17 cellular contexts compared by ENCODE assay signal in genomic region chr12:92063641-92064040, GRCh38.
DNase-seq lines count a peak whose midpoint lies in the region; ATAC-seq, FAIRE-seq and TF ChIP-seq lines count a peak whose summit lies in the region.
"Had no signal": no experiment of that assay in that cellular context is flagged by ENCODE, and none has a peak within 500 bp of the region (broad histone marks: within the 10 kb centered on the region; RNA-seq: fewer than 3 reads in every experiment).

No MANE protein-coding gene starts in this region.

- H3K36me3 ChIP-seq in astrocyte (ENCODE audit: insufficient read depth, low read length): no peaks in the 10 kb centered on the region
- no peaks in the 10 kb centered on the region for H3K36me3 ChIP-seq in HepG2 (replicated peaks in 1 of 2; ENCODE audit: control insufficient read depth in 1 of 2, insufficient read depth in 2 of 2, low read length in 2 of 2)
- H3K36me3 ChIP-seq: adrenal gland, suprapubic skin had no signal

- H3K4me3 Mint-ChIP-seq in activated naive CD4-positive, alpha-beta T cell treated with anti-CD3 and anti-CD28 coated beads, Interleukin-2, amount 50 U/mL, for 24 hours: no peak overlapping the region
- H3K4me3 Mint-ChIP-seq in astrocyte (ENCODE audit: unreplicated experiment): no peak overlapping the region
- H3K4me3 Mint-ChIP-seq in endothelial cell (ENCODE audit: unreplicated experiment): no peak overlapping the region
- H3K4me3 Mint-ChIP-seq: dendritic cell treated with granulocyte-macrophage colony-stimulating factor and Interleukin-4, amounts not matched to agents 40 ng/mL and 50 ng/mL, for 4 days had no signal

- intact Hi-C loops in HepG2 (cut with micrococcal nuclease; ENCODE audit: unreplicated experiment): no loop called here

- H3K79me2 ChIP-seq in astrocyte (ENCODE audit: insufficient read depth, low read length): no peaks in the 10 kb centered on the region
- H3K79me2 ChIP-seq in HepG2 (ENCODE audit: insufficient read depth, low read length): no peaks in the 10 kb centered on the region

- H3K4me1 ChIP-seq in astrocyte (ENCODE audit: insufficient read depth, low read length) (peaks cover 19% of the 10 kb centered on the region), HepG2 (ENCODE audit: insufficient read depth, low read length) (peaks cover 50% of the 10 kb centered on the region)

- H3K27ac Mint-ChIP-seq in activated naive CD4-positive, alpha-beta T cell treated with anti-CD3 and anti-CD28 coated beads, Interleukin-2, amount 50 U/mL, for 24 hours: peak overlapping the region; percentile 88
- H3K27ac Mint-ChIP-seq in astrocyte (ENCODE audit: unreplicated experiment): no peak overlapping the region
- no peak overlapping the region for H3K27ac Mint-ChIP-seq in endothelial cell (ENCODE audit: unreplicated experiment)
- H3K27ac Mint-ChIP-seq: dendritic cell treated with granulocyte-macrophage colony-stimulating factor and Interleukin-4, amounts not matched to agents 40 ng/mL and 50 ng/mL, for 4 days had no signal

- in situ Hi-C loops in HepG2 (cut with HindIII; ENCODE audit: extremely low pct_ligation_motif_present, low pct_unique_long_range_greater_than_20kb): no loop called here

- no TSS peak for BruUV-seq in HepG2 (replicated peaks; lab: Mats Ljungman, UMichigan)

- FAIRE-seq in astrocyte (lab: Jason Lieb, UNC) (no peak), HepG2 (lab: Jason Lieb, UNC) (no peak)

- ATAC-seq in HepG2: peak; percentile 57
- ATAC-seq: naive thymus-derived CD4-positive, alpha-beta T cell had no signal

- POLR2A ChIA-PET in HepG2 (lab: Yijun Ruan, JAX): interaction anchor here (1.2 to 4.9 kb wide), 2 partner anchors 78 to 81 kb away, joined by 3 to 36 read pairs; partner anchors contain the start of gene BTG1

- no peaks in the 10 kb centered on the region for H3K27me3 ChIP-seq in astrocyte (ENCODE audit: insufficient read depth, low read length)
- H3K27me3 ChIP-seq in HepG2 (ENCODE audit: control insufficient read depth in 1 of 2, insufficient read depth in 2 of 2, low read length in 2 of 2): no peaks in the 10 kb centered on the region
- H3K27me3 ChIP-seq: adrenal gland, suprapubic skin had no signal

- CTCF ChIA-PET in HepG2 (lab: Yijun Ruan, JAX; ENCODE audit: low intra/inter-chr PET ratio, low total read pairs): no interaction called here

- TF ChIP-seq POLR2A in HepG2 (IDR thresholded peaks at IDR 0.05; ENCODE audit: insufficient read depth in 1 of 2, low read depth in 2 of 2, low read length in 2 of 2): no peak

- no peak for DNase-seq in activated naive CD4-positive, alpha-beta T cell (lab: John Stamatoyannopoulos, UW)
- DNase-seq in astrocyte (ENCODE audit: low read depth) (peak; percentile 32), HepG2 (ENCODE audit: low spot score) (no peak), T-helper 1 cell (no peak), NCI-H2107 treated with DMSO at 0.1 percent for 48 hours (lab: John Stamatoyannopoulos, UW; ENCODE audit: unreplicated experiment) (no peak), DMS79 treated with DMSO at 0.1 percent for 48 hours (lab: John Stamatoyannopoulos, UW) (no peak), endothelial cell (ENCODE audit: low spot score) (no peak)
- DNase-seq: activated CD4-positive, alpha-beta T cell treated with anti-CD3 and anti-CD28 coated beads for 1 hour; activated T-cell treated with anti-CD3 and anti-CD28 coated beads for 4 hours; adrenal gland; Caco-2; naive thymus-derived CD4-positive, alpha-beta T cell; NCI-H2081 treated with DMSO at 0.1 percent for 48 hours; stimulated activated CD4-positive, alpha-beta T cell treated with anti-CD3 and anti-CD28 coated beads, Interleukin-1b, Interleukin-23, amount 100 ng/mL, for 48 hours had no signal

- no peak overlapping the region for H3K9ac ChIP-seq in astrocyte (ENCODE audit: low read length)
- no peak overlapping the region for H3K9ac ChIP-seq in HepG2 (ENCODE audit: insufficient read depth, low read depth, low read length)

- WGBS in HepG2 (ENCODE audit: low lambda C conversion rate): 4% methylated on average over 3 of the region's 3 CpGs

- H3K4me2 ChIP-seq in astrocyte (ENCODE audit: low read length) (no peak overlapping the region), HepG2 (ENCODE audit: low read depth, low read length) (peak overlapping the region; percentile 69)

- TF ChIP-seq CTCF in astrocyte (IDR thresholded peaks at IDR 0.05; ENCODE audit: insufficient read depth, low read depth, low read length) (no peak), HepG2 (CRISPR knock-in tag; IDR thresholded peaks at IDR 0.05) (no peak), endothelial cell (IDR thresholded peaks at IDR 0.05; ENCODE audit: unreplicated experiment) (no peak)

- peaks cover 16% of the 10 kb centered on the region for H3K36me3 Mint-ChIP-seq in activated naive CD4-positive, alpha-beta T cell treated with anti-CD3 and anti-CD28 coated beads, Interleukin-2, amount 50 U/mL, for 24 hours
- no peaks in the 10 kb centered on the region for H3K36me3 Mint-ChIP-seq in astrocyte (ENCODE audit: low read depth, unreplicated experiment)
- H3K36me3 Mint-ChIP-seq in endothelial cell (ENCODE audit: low read depth, unreplicated experiment): no peaks in the 10 kb centered on the region

- H3K9me3 ChIP-seq in astrocyte (ENCODE audit: insufficient read depth, low read depth, low read length): no peaks in the 10 kb centered on the region
- H3K9me3 ChIP-seq in HepG2 (ENCODE audit: low read length): no peaks in the 10 kb centered on the region
- H3K9me3 ChIP-seq: adrenal gland, Caco-2, suprapubic skin had no signal

- no peak for TF ChIP-seq RAD21 in HepG2 (CRISPR knock-in tag; IDR thresholded peaks at IDR 0.05)

- no peak overlapping the region for H3K4me3 ChIP-seq in astrocyte (ENCODE audit: insufficient read depth, low read depth, low read length)
- no peak overlapping the region for H3K4me3 ChIP-seq in HepG2 (replicated peaks in 1 of 3; ENCODE audit: insufficient read depth in 1 of 3, low read depth in 2 of 3, low read length in 3 of 3)
- H3K4me3 ChIP-seq: adrenal gland, suprapubic skin had no signal

- TF ChIP-seq EP300 in HepG2 (IDR thresholded peaks at IDR 0.05; ENCODE audit: low read depth in 2 of 2, low read length in 2 of 2) (no peak; a peak in 1 of 4 replicates), HepG2 (CRISPR knock-in tag; IDR thresholded peaks at IDR 0.05; ENCODE audit: borderline replicate concordance) (no peak)

- H3K9me3 Mint-ChIP-seq in activated naive CD4-positive, alpha-beta T cell treated with anti-CD3 and anti-CD28 coated beads, Interleukin-2, amount 50 U/mL, for 24 hours: peaks cover 10% of the 10 kb centered on the region
- H3K9me3 Mint-ChIP-seq in astrocyte (ENCODE audit: unreplicated experiment) (no peaks in the 10 kb centered on the region), endothelial cell (ENCODE audit: unreplicated experiment) (no peaks in the 10 kb centered on the region)
- H3K9me3 Mint-ChIP-seq: dendritic cell treated with granulocyte-macrophage colony-stimulating factor and Interleukin-4, amounts not matched to agents 40 ng/mL and 50 ng/mL, for 4 days had no signal

- H3K27ac ChIP-seq in astrocyte (ENCODE audit: low read depth, low read length) (no peak overlapping the region), HepG2 (ENCODE audit: extremely low read length, insufficient read depth, low read length) (no peak overlapping the region)
- H3K27ac ChIP-seq: adrenal gland, suprapubic skin had no signal

- H2AFZ ChIP-seq in astrocyte (ENCODE audit: low read depth, low read length) (no peak overlapping the region), HepG2 (ENCODE audit: low read length) (no peak overlapping the region)

- no peaks in the 10 kb centered on the region for H3K27me3 Mint-ChIP-seq in activated naive CD4-positive, alpha-beta T cell treated with anti-CD3 and anti-CD28 coated beads, Interleukin-2, amount 50 U/mL, for 24 hours
- H3K27me3 Mint-ChIP-seq in astrocyte (ENCODE audit: low read depth, unreplicated experiment): no peaks in the 10 kb centered on the region
- H3K27me3 Mint-ChIP-seq in endothelial cell (ENCODE audit: unreplicated experiment): no peaks in the 10 kb centered on the region
- H3K27me3 Mint-ChIP-seq: dendritic cell treated with granulocyte-macrophage colony-stimulating factor and Interleukin-4, amounts not matched to agents 40 ng/mL and 50 ng/mL, for 4 days; naive thymus-derived CD4-positive, alpha-beta T cell had no signal

- H4K20me1 ChIP-seq in astrocyte (ENCODE audit: insufficient read depth, low read length): no peaks in the 10 kb centered on the region
- H4K20me1 ChIP-seq in HepG2 (ENCODE audit: insufficient read depth, low read length): no peaks in the 10 kb centered on the region

- H3K4me1 Mint-ChIP-seq in activated naive CD4-positive, alpha-beta T cell treated with anti-CD3 and anti-CD28 coated beads, Interleukin-2, amount 50 U/mL, for 24 hours: peaks cover 79% of the 10 kb centered on the region
- H3K4me1 Mint-ChIP-seq in astrocyte (ENCODE audit: low read depth, unreplicated experiment) (peaks cover 31% of the 10 kb centered on the region), endothelial cell (ENCODE audit: unreplicated experiment) (no peaks in the 10 kb centered on the region)

TF ChIP-seq in HepG2, 621 proteins besides CTCF, POLR2A, EP300 and RAD21 (continues in another document):
- TF ChIP-seq ARID5B (CRISPR knock-in tag; IDR thresholded peaks at IDR 0.05): 0 out of 2 replicates have a peak, but pooled peaks have one; percentile 19
